ENCODE assay signal across 1 cellular context in genomic region chr3:186935133-186935532, GRCh38.
TF ChIP-seq lines count a peak whose summit lies in the region.

No MANE protein-coding gene starts in this region.

TF ChIP-seq in K562, 482 proteins besides CTCF, POLR2A, EP300 and RAD21:
- TF ChIP-seq MTA3 (IDR thresholded peaks at IDR 0.05; ENCODE audit: borderline replicate concordance), result no peak
- no peak for TF ChIP-seq E2F3 (CRISPR knock-in tag; IDR thresholded peaks at IDR 0.05)
- no peak for TF ChIP-seq E4F1 (CRISPR knock-in tag; IDR thresholded peaks at IDR 0.05; ENCODE audit: borderline replicate concordance)
- TF ChIP-seq CHD1 (IDR thresholded peaks at IDR 0.05; ENCODE audit: low read length), result no peak
- no peak for TF ChIP-seq HMGN3 (IDR thresholded peaks at IDR 0.05; ENCODE audit: borderline replicate concordance, extremely low read depth, insufficient read length, low read depth, low read length)
- TF ChIP-seq BCOR (IDR thresholded peaks at IDR 0.05), result peak; percentile 70
- peak; percentile 61 for TF ChIP-seq ADNP (tag; IDR thresholded peaks at IDR 0.05)
- no peak for TF ChIP-seq ERF (CRISPR knock-in tag; IDR thresholded peaks at IDR 0.05)
- TF ChIP-seq ZBTB1 (CRISPR knock-in tag; IDR thresholded peaks at IDR 0.05; ENCODE audit: borderline replicate concordance, low read depth), result no peak
- no peak for TF ChIP-seq PPARD (CRISPR knock-in tag; IDR thresholded peaks at IDR 0.05)
- peak; percentile 98 for TF ChIP-seq ZNF146 (CRISPR knock-in tag; IDR thresholded peaks at IDR 0.05; ENCODE audit: unreplicated experiment)
- TF ChIP-seq POLR2B (IDR thresholded peaks at IDR 0.05; ENCODE audit: low read depth, partially characterized antibody), result no peak
- no peak for TF ChIP-seq KLF10 (CRISPR knock-in tag; IDR thresholded peaks at IDR 0.05)
- no peak for TF ChIP-seq BRF2 (IDR thresholded peaks at IDR 0.05; ENCODE audit: borderline replicate concordance, insufficient read depth, insufficient read length)
- TF ChIP-seq RBM25 (IDR thresholded peaks at IDR 0.05; ENCODE audit: low read depth, low read length, severe bottlenecking), result peak; percentile 79
- TF ChIP-seq ELF4 (CRISPR knock-in tag; IDR thresholded peaks at IDR 0.05), result no peak
- TF ChIP-seq ZNF407 (IDR thresholded peaks at IDR 0.05; ENCODE audit: low read depth), result no peak
- no peak for TF ChIP-seq ZNF77 (CRISPR knock-in tag; IDR thresholded peaks at IDR 0.05)
- peak; percentile 32 to 68; a peak in 3 of 4 replicates for TF ChIP-seq KDM1A (IDR thresholded peaks at IDR 0.05)
- no peak for TF ChIP-seq CTCFL (IDR thresholded peaks at IDR 0.05; ENCODE audit: borderline replicate concordance, insufficient read depth, low read depth, low read length, poor library complexity, severe bottlenecking)
- TF ChIP-seq ZFPM2 (CRISPR knock-in tag; IDR thresholded peaks at IDR 0.05), result no peak
- TF ChIP-seq HDAC2 (IDR thresholded peaks at IDR 0.05), result 0 out of 2 replicates have a peak, but pooled peaks have one; percentile 15
- no peak for TF ChIP-seq HDAC6 (IDR thresholded peaks at IDR 0.05; ENCODE audit: low read depth, low read length)
- TF ChIP-seq ZNF143 (CRISPR knock-in tag; IDR thresholded peaks at IDR 0.05), result no peak
